In genomic region chr12:52351196-52352059, GRCh38 we compare ENCODE assay signal across 1 cellular context.
TF ChIP-seq lines count a peak whose summit lies in the region.

No MANE protein-coding gene starts in this region.

TF ChIP-seq in WTC11, 78 proteins besides CTCF, POLR2A, EP300 and RAD21 (continued from another document):
- no peak for TF ChIP-seq ZNF532 (CRISPR knock-in tag; IDR thresholded peaks at IDR 0.05; ENCODE audit: borderline replicate concordance)
- TF ChIP-seq SMAD4 (CRISPR knock-in tag; IDR thresholded peaks at IDR 0.05) = no peak
- no peak for TF ChIP-seq PRRX2 (CRISPR knock-in tag; IDR thresholded peaks at IDR 0.05)
- no peak for TF ChIP-seq SP1 (CRISPR knock-in tag; conservative IDR thresholded peaks at IDR 0.05)
- TF ChIP-seq NR3C1 (CRISPR knock-in tag; conservative IDR thresholded peaks at IDR 0.05; ENCODE audit: low read depth) = no peak
- TF ChIP-seq ETV6 (CRISPR knock-in tag; IDR thresholded peaks at IDR 0.05) = no peak
- TF ChIP-seq ZNF138 (CRISPR knock-in tag; conservative IDR thresholded peaks at IDR 0.05) = no peak
